ENCODE assay signal across 15 cellular contexts in genomic region chr2:203730866-203731265, GRCh38. TPM values are rescaled to one million over a fixed set of nuclear protein-coding genes. Genes with fewer than 3 reads are reported as not detected.
DNase-seq lines count a peak whose midpoint lies in the region; ATAC-seq lines count a peak whose summit lies in the region.
"Had no signal": no experiment of that assay in that cellular context is flagged by ENCODE, and none has a peak within 500 bp of the region (broad histone marks: within the 10 kb centered on the region; RNA-seq: fewer than 3 reads in every experiment).

No MANE protein-coding gene starts in this region.

- POLR2A ChIA-PET in activated CD4-positive, alpha-beta memory T cell treated with anti-CD3 and anti-CD28 coated beads for 36 hours (lab: Charles Lee) = interaction anchor here (0.7 to 8.9 kb wide), 10 partner anchors 11 to 160 kb away, joined by 3 to 196 read pairs (median 11); partner anchors contain the start of genes CD28 and CTLA4

- peak overlapping the region; percentile 17 for H3K4me3 Mint-ChIP-seq in stimulated activated naive CD8-positive, alpha-beta T cell treated with anti-CD3 and anti-CD28 coated beads, Interleukin-15, Interleukin-2, amounts not matched to agents 100 ng/mL and 50 ng/mL, for 24 hours
- H3K4me3 Mint-ChIP-seq in activated CD4-positive, alpha-beta memory T cell treated with anti-CD3 and anti-CD28 coated beads for 36 hours = peak overlapping the region; percentile 47

- CTCF ChIA-PET in activated CD4-positive, alpha-beta memory T cell treated with anti-CD3 and anti-CD28 coated beads for 36 hours (lab: Charles Lee) = interaction anchor here (1.6 to 4.7 kb wide), 3 partner anchors 10 to 85 kb away, joined by 7 to 28 read pairs (median 9); no protein-coding TSS in a partner anchor

- peaks cover 79% of the 10 kb centered on the region for H3K36me3 Mint-ChIP-seq in stimulated activated naive CD8-positive, alpha-beta T cell treated with anti-CD3 and anti-CD28 coated beads, Interleukin-15, Interleukin-2, amounts not matched to agents 100 ng/mL and 50 ng/mL, for 24 hours (ENCODE audit: low read depth)
- H3K36me3 Mint-ChIP-seq in activated CD4-positive, alpha-beta memory T cell treated with anti-CD3 and anti-CD28 coated beads for 36 hours = peaks cover 89% of the 10 kb centered on the region

- no peaks in the 10 kb centered on the region for H3K27me3 Mint-ChIP-seq in stimulated activated naive CD8-positive, alpha-beta T cell treated with anti-CD3 and anti-CD28 coated beads, Interleukin-15, Interleukin-2, amounts not matched to agents 100 ng/mL and 50 ng/mL, for 24 hours
- H3K27me3 Mint-ChIP-seq in activated CD4-positive, alpha-beta memory T cell treated with anti-CD3 and anti-CD28 coated beads for 36 hours = no peaks in the 10 kb centered on the region

- no peaks in the 10 kb centered on the region for H3K9me3 ChIP-seq in effector memory CD4-positive, alpha-beta T cell (ENCODE audit: control insufficient read depth, low read length)
- H3K9me3 ChIP-seq: ascending aorta, lower lobe of right lung had no signal

- peaks cover 92% of the 10 kb centered on the region for H3K4me1 Mint-ChIP-seq in stimulated activated naive CD8-positive, alpha-beta T cell treated with anti-CD3 and anti-CD28 coated beads, Interleukin-15, Interleukin-2, amounts not matched to agents 100 ng/mL and 50 ng/mL, for 24 hours (ENCODE audit: low read depth)
- peaks cover 93% of the 10 kb centered on the region for H3K4me1 Mint-ChIP-seq in activated CD4-positive, alpha-beta memory T cell treated with anti-CD3 and anti-CD28 coated beads for 36 hours (ENCODE audit: low read depth)

- DNase-seq in stimulated activated naive CD8-positive, alpha-beta T cell treated with anti-CD3 and anti-CD28 coated beads, Interleukin-15, Interleukin-2, amounts not matched to agents 100 U/mL and 50 U/mL, for 24 hours = no peak
- no peak for DNase-seq in activated CD4-positive, alpha-beta memory T cell treated with anti-CD3 and anti-CD28 coated beads for 36 hours
- DNase-seq in effector memory CD4-positive, alpha-beta T cell = no peak
- DNase-seq in NCI-H510A treated with DMSO at 0.1 percent for 48 hours (lab: John Stamatoyannopoulos, UW) (no peak), HuH-7 (ENCODE audit: low spot score) (no peak)
- no peak for DNase-seq in stimulated activated CD4-positive, alpha-beta T cell treated with anti-CD3 and anti-CD28 coated beads, Interleukin-12 subunit alpha, Interleukin-12 subunit beta, amount 100 ng/mL, for 4 hours
- DNase-seq: lower lobe of right lung; NCI-H1694 treated with DMSO at 0.1 percent for 48 hours; NCI-H446 treated with DMSO at 0.1 percent for 48 hours; stimulated activated CD4-positive, alpha-beta T cell treated with anti-CD3 and anti-CD28 coated beads, Interleukin-4, amount 100 ng/mL, for 1 hour; substantia nigra had no signal

- H3K27me3 ChIP-seq in effector memory CD4-positive, alpha-beta T cell (replicated peaks; ENCODE audit: control insufficient read depth, insufficient read depth, low read length, poor library complexity, severe bottlenecking) = no peaks in the 10 kb centered on the region
- H3K27me3 ChIP-seq: ascending aorta had no signal

- peaks cover 56% of the 10 kb centered on the region for H3K4me1 ChIP-seq in effector memory CD4-positive, alpha-beta T cell (ENCODE audit: control insufficient read depth, insufficient read depth, low read length, poor library complexity, severe bottlenecking)
- H3K4me1 ChIP-seq: ascending aorta, lower lobe of right lung had no signal

- intact Hi-C loops in activated CD4-positive, alpha-beta memory T cell treated with anti-CD3 and anti-CD28 coated beads for 36 hours (cut with micrococcal nuclease) = loop anchor here (1.0 to 10.0 kb wide), 10 partner anchors 11 to 1096 kb away; partner anchors contain the start of gene FAM117B

- H3K36me3 ChIP-seq in effector memory CD4-positive, alpha-beta T cell (ENCODE audit: control insufficient read depth, insufficient read depth, low read length) = peaks cover 56% of the 10 kb centered on the region
- H3K36me3 ChIP-seq: ascending aorta, lower lobe of right lung had no signal

- ATAC-seq in stimulated activated naive CD8-positive, alpha-beta T cell treated with anti-CD3 and anti-CD28 coated beads, Interleukin-15, Interleukin-2, amounts not matched to agents 100 U/mL and 50 U/mL, for 24 hours = no peak
- no peak for ATAC-seq in GM19351 (IDR thresholded peaks at IDR 0.05; ENCODE audit: unreplicated experiment)
- ATAC-seq: lower lobe of right lung, Right ventricle myocardium inferior had no signal

- peak overlapping the region; percentile 28 for H3K27ac ChIP-seq in effector memory CD4-positive, alpha-beta T cell (ENCODE audit: insufficient read depth, low read length, poor library complexity, severe bottlenecking)
- H3K27ac ChIP-seq: ascending aorta, lower lobe of right lung had no signal

- H3K27ac Mint-ChIP-seq in stimulated activated naive CD8-positive, alpha-beta T cell treated with anti-CD3 and anti-CD28 coated beads, Interleukin-15, Interleukin-2, amounts not matched to agents 100 ng/mL and 50 ng/mL, for 24 hours = peak overlapping the region; percentile 90
- peak overlapping the region; percentile 99 for H3K27ac Mint-ChIP-seq in activated CD4-positive, alpha-beta memory T cell treated with anti-CD3 and anti-CD28 coated beads for 36 hours

- H3K4me3 ChIP-seq in effector memory CD4-positive, alpha-beta T cell (ENCODE audit: insufficient read depth, low read depth, low read length, poor library complexity, severe bottlenecking) = no peak overlapping the region
- H3K4me3 ChIP-seq: ascending aorta, lower lobe of right lung had no signal

- H3K9me3 Mint-ChIP-seq in stimulated activated naive CD8-positive, alpha-beta T cell treated with anti-CD3 and anti-CD28 coated beads, Interleukin-15, Interleukin-2, amounts not matched to agents 100 ng/mL and 50 ng/mL, for 24 hours = no peaks in the 10 kb centered on the region
- H3K9me3 Mint-ChIP-seq in activated CD4-positive, alpha-beta memory T cell treated with anti-CD3 and anti-CD28 coated beads for 36 hours = peaks cover 3% of the 10 kb centered on the region

RNA-seq across cellular contexts. Expression of gene CD28, which starts 24.4 kb away (rescaled TPM):
- total RNA-seq in activated CD4-positive, alpha-beta memory T cell treated with anti-CD3 and anti-CD28 coated beads for 36 hours = 100 to 1,000 TPM; 279 to 285 TPM
